1 cellular context compared by ENCODE assay signal in genomic region chr17:16066125-16066524, GRCh38.
TF ChIP-seq lines count a peak whose summit lies in the region.

No MANE protein-coding gene starts in this region.

TF ChIP-seq in GM12878, 131 proteins besides CTCF, POLR2A, EP300 and RAD21 (continued from another document):
- TF ChIP-seq ZBTB40 (IDR thresholded peaks at IDR 0.05; ENCODE audit: borderline replicate concordance) = peak; percentile 57
TF ChIP-seq in GM12878: peak in this region for 1.
